In genomic region chr9:136859821-136860269, GRCh38 we compare ENCODE assay signal across 1 cellular context.
TF ChIP-seq lines count a peak whose summit lies in the region.

No MANE protein-coding gene starts in this region.

TF ChIP-seq in K562, 482 proteins besides CTCF, POLR2A, EP300 and RAD21:
- TF ChIP-seq SLC30A9 (CRISPR knock-in tag; IDR thresholded peaks at IDR 0.05), result no peak
- peak; percentile 13; the same call in 1 of the 2 replicates for TF ChIP-seq RBFOX2 (IDR thresholded peaks at IDR 0.05; ENCODE audit: low read depth, low read length)
- TF ChIP-seq POLR2G (IDR thresholded peaks at IDR 0.05; ENCODE audit: low read depth, low read length), result peak; percentile 42; the same call in 1 of the 2 replicates
- peak; percentile 55 for TF ChIP-seq ZBTB33 (CRISPR knock-in tag; IDR thresholded peaks at IDR 0.05)
- TF ChIP-seq MTA1 (IDR thresholded peaks at IDR 0.05; ENCODE audit: borderline replicate concordance), result no peak
- no peak for TF ChIP-seq GTF2A2 (tag; IDR thresholded peaks at IDR 0.05)
